11 cellular contexts compared by ENCODE assay signal in genomic region chr14:31027847-31028246, GRCh38. TPM values are rescaled to one million over a fixed set of nuclear protein-coding genes. Genes with fewer than 3 reads are reported as not detected.
DNase-seq lines count a peak whose midpoint lies in the region; ATAC-seq and TF ChIP-seq lines count a peak whose summit lies in the region.
"Had no signal": no experiment of that assay in that cellular context is flagged by ENCODE, and none has a peak within 500 bp of the region (broad histone marks: within the 10 kb centered on the region; RNA-seq: fewer than 3 reads in every experiment).

No MANE protein-coding gene starts in this region.

- H3K4me1 ChIP-seq in PC-3 (ENCODE audit: insufficient read depth, low read length) (peaks cover 33% of the 10 kb centered on the region), esophagus muscularis mucosa (peaks cover 18 to 42% (median 37%) of the 10 kb centered on the region in 4 donors), psoas muscle (peaks cover 16% of the 10 kb centered on the region)

- CTCF ChIA-PET in PC-3 (lab: Charles Lee): no interaction called here

- H2AFZ ChIP-seq in PC-3 (ENCODE audit: low read length): peak overlapping the region; percentile 80; the same call in 1 of the 2 replicates

- no TSS peak for BruUV-seq in PC-3 (replicated peaks; lab: Mats Ljungman, UMichigan)

- peaks cover under 1% of the 10 kb centered on the region; the same call in 1 of the 2 replicates for H3K36me3 ChIP-seq in PC-3 (ENCODE audit: low read depth, low read length)
- H3K36me3 ChIP-seq in esophagus muscularis mucosa: no peaks in the 10 kb centered on the region
- peaks cover 0 to 2% of the 10 kb centered on the region in 2 donors for H3K36me3 ChIP-seq in psoas muscle (ENCODE audit: insufficient read depth in 1 of 2, low read depth in 1 of 2)

- peaks cover 8% of the 10 kb centered on the region for H3F3A ChIP-seq in PC-3 (ENCODE audit: low read length, unreplicated experiment)

- TF ChIP-seq EP300 in esophagus muscularis mucosa (IDR thresholded peaks at IDR 0.05): no peak

- no peak for TF ChIP-seq POLR2A in esophagus muscularis mucosa (IDR thresholded peaks at IDR 0.05; ENCODE audit: low read depth)

- H4K20me1 ChIP-seq in PC-3 (ENCODE audit: low read length): peaks cover 22% of the 10 kb centered on the region

- H3K4me3 ChIP-seq in PC-3 (ENCODE audit: low read length) (peak overlapping the region; percentile 72), esophagus muscularis mucosa (peak overlapping the region in 2 of 4 donors; percentile 81 to 99), psoas muscle (peak overlapping the region; percentile 98)

- intact Hi-C loops in PC-3 (cut with micrococcal nuclease): loop anchor here (2.0 kb wide), 2 partner anchors 47 to 63 kb away; no protein-coding TSS in a partner anchor
- intact Hi-C loops in esophagus muscularis mucosa (cut with DNase I): no loop called here
- intact Hi-C loops in psoas muscle (cut with DNase I): loop anchor here (2.0 to 10.0 kb wide), 4 partner anchors 31 to 59 kb away; no protein-coding TSS in a partner anchor

- WGBS in esophagus muscularis mucosa: 95% methylated on average over 1 of the region's 1 CpG
- 98% methylated on average over 1 of the region's 1 CpG for WGBS in psoas muscle, 3 donors

- H3K4me2 ChIP-seq in PC-3 (ENCODE audit: low read length): peak overlapping the region; percentile 73

- no peaks in the 10 kb centered on the region for H3K9me2 ChIP-seq in PC-3 (replicated peaks; ENCODE audit: low read length)

- H3K79me2 ChIP-seq in PC-3 (ENCODE audit: low read length): peaks cover 33% of the 10 kb centered on the region

- peak; percentile 33 for DNase-seq in GF-D8 (lab: John Stamatoyannopoulos, UW)
- DNase-seq in PC-3: no peak
- DNase-seq in esophagus muscularis mucosa (ENCODE audit: extremely low spot score): no peak
- no peak for DNase-seq in psoas muscle
- DNase-seq in GM10266 (ENCODE audit: extremely low spot score): no peak
- no peak for DNase-seq in DMS114 treated with DMSO at 0.1 percent for 48 hours (lab: John Stamatoyannopoulos, UW; ENCODE audit: unreplicated experiment)
- DNase-seq in Kasumi-1 (lab: John Stamatoyannopoulos, UW): no peak
- DNase-seq: cerebellar nuclear complex, NCI-H446 had no signal

- no peak for ATAC-seq in PC-3
- no peak for ATAC-seq in psoas muscle
- no peak for ATAC-seq in GM18519 (IDR thresholded peaks at IDR 0.05; ENCODE audit: low FRiP score, unreplicated experiment)
- ATAC-seq: sciatic nerve had no signal

- peak overlapping the region; percentile 99 for H3K9ac ChIP-seq in PC-3 (ENCODE audit: low read length)

- POLR2A ChIA-PET in PC-3 (lab: Charles Lee; ENCODE audit: unreplicated experiment): no interaction called here

- H3K9me3 ChIP-seq in PC-3 (ENCODE audit: low read length): no peaks in the 10 kb centered on the region
- H3K9me3 ChIP-seq in esophagus muscularis mucosa: no peaks in the 10 kb centered on the region
- no peaks in the 10 kb centered on the region for H3K9me3 ChIP-seq in psoas muscle

- H3K27ac ChIP-seq in PC-3 (ENCODE audit: low read length) (no peak overlapping the region), esophagus muscularis mucosa (replicated peaks in 1 of 4) (peak overlapping the region; percentile 98 to 100 (median 100)), psoas muscle (peak overlapping the region; percentile 100)

- H3K27me3 ChIP-seq in PC-3 (ENCODE audit: low read length) (no peaks in the 10 kb centered on the region), esophagus muscularis mucosa (peaks cover 0 to 3% (median 0%) of the 10 kb centered on the region in 4 donors), psoas muscle (ENCODE audit: insufficient read depth in 3 of 3, low read length in 2 of 3) (no peaks in the 10 kb centered on the region)

- TF ChIP-seq CTCF in PC-3 (conservative IDR thresholded peaks at IDR 0.05; ENCODE audit: low read depth, low read length) (no peak), esophagus muscularis mucosa (IDR thresholded peaks at IDR 0.05) (no peak), psoas muscle (IDR thresholded peaks at IDR 0.05) (no peak), GM10266 (IDR thresholded peaks at IDR 0.05; ENCODE audit: control insufficient read depth, insufficient read depth, low read depth, missing control alignments) (no peak)

RNA-seq across cellular contexts. Expression of gene STRN3, which starts 1.7 kb away (rescaled TPM):
- total RNA-seq in PC-3 (2014; rRNA removed) (36.9 and 41.4 TPM in 2 replicates), esophagus muscularis mucosa (10 to 100 TPM; 54.5 to 90.1 (median 68.9) TPM), psoas muscle (100 to 1,000 TPM in 2 of 4 donors, 10 to 100 TPM in 2; 80.2 to 154 (median 95.4) TPM)
- 10 to 100 TPM; 28.2 to 45.9 (median 31.5) TPM for polyA plus RNA-seq in psoas muscle

RNA-seq across cellular contexts. Expression of gene AP4S1, which starts 2.4 kb away (rescaled TPM):
- total RNA-seq in PC-3 (2014; rRNA removed) (3.0 and 3.2 TPM in 2 replicates), esophagus muscularis mucosa (10 to 100 TPM in 2 of 4 donors, 1 to 10 TPM in 2; 5.0 to 12.3 (median 9.3) TPM), psoas muscle (10 to 100 TPM in 1 of 4 donors, 1 to 10 TPM in 3; 4.2 to 13.9 (median 7.2) TPM)
- polyA plus RNA-seq in psoas muscle: 1 to 10 TPM; 4.2 to 9.8 (median 4.8) TPM
